1 cellular context compared by ENCODE assay signal in the genomic region with DNA sequence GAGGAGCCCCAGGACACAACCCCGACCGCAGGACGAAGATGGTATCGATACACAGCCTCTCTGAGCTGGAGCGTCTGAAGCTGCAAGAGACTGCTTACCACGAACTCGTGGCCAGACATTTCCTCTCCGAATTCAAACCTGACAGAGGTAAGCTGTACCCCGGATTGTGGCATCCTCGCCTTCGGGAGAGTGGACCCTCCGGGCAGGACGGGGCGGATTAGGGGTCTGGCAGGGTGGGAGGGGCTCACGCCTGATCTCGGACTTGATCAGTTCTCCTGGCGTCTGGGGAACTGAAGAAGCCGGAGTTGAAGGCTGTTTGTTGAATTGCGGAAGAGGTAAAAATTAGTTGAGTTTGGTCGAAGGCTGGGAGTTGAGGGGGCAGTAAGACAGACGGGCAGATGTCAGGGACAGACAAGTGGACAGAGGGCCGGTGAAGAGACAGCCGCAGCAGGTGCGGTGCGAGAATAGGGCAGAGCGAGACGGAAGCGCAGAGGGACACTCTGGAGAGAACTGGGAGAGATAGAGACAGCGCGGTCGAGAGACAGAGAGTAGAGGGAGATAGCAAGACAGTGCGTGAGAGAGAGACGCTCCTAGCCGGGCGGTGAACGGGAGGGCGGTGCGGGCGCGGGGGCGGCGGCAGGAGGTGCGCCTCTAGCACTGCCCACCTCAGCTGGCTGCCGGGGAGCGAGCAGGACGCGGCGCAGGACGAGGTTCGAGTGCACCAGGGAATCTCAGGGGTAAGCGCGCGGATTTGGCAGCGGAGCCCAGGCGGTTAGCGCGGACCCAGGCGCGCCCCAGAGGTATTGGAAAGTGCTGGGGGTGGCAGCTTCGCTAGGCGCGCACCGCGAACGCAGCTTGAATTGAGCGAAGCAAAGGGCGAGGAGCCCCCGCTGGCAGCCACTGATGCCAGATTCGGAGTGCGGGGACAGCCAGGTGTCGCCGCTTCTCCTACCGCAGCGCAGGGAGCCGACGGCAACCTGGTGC.
TF ChIP-seq lines count a peak whose summit lies in the region.

No MANE protein-coding gene starts in this region.

TF ChIP-seq in HEK293T, 16 proteins besides CTCF, POLR2A, EP300 and RAD21 (continued from another document):
- TF ChIP-seq, protein P1, sequence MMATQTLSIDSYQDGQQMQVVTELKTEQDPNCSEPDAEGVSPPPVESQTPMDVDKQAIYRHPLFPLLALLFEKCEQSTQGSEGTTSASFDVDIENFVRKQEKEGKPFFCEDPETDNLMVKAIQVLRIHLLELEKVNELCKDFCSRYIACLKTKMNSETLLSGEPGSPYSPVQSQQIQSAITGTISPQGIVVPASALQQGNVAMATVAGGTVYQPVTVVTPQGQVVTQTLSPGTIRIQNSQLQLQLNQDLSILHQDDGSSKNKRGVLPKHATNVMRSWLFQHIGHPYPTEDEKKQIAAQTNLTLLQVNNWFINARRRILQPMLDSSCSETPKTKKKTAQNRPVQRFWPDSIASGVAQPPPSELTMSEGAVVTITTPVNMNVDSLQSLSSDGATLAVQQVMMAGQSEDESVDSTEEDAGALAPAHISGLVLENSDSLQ (IDR thresholded peaks at IDR 0.05), result no peak
- TF ChIP-seq FOXA1 (IDR thresholded peaks at IDR 0.05) (no peak), ARNT (IDR thresholded peaks at IDR 0.05) (no peak), CTBP1 (IDR thresholded peaks at IDR 0.05; ENCODE audit: borderline replicate concordance) (no peak), HDGF (IDR thresholded peaks at IDR 0.05; ENCODE audit: borderline replicate concordance) (no peak), NFRKB (IDR thresholded peaks at IDR 0.05) (no peak), SUZ12 (IDR thresholded peaks at IDR 0.05) (no peak), FOXM1 (IDR thresholded peaks at IDR 0.05; ENCODE audit: borderline replicate concordance) (no peak), BHLHE40 (IDR thresholded peaks at IDR 0.05; ENCODE audit: borderline replicate concordance) (no peak), TARDBP (IDR thresholded peaks at IDR 0.05) (no peak), SP1 (IDR thresholded peaks at IDR 0.05) (no peak), L3MBTL2 (conservative IDR thresholded peaks at IDR 0.05) (no peak), ELF4 (IDR thresholded peaks at IDR 0.05) (no peak)
TF ChIP-seq in HEK293T: peak in this region for 0.
